1 cellular context compared by ENCODE assay signal in genomic region chr3:49786357-49787181, GRCh38.
TF ChIP-seq lines count a peak whose summit lies in the region.

IP6K1 (minus strand) TSS chr3:49786542; CDS start chr3:49748040, 38,502 bp downstream.

TF ChIP-seq in HepG2, 621 proteins besides CTCF, POLR2A, EP300 and RAD21 (continued from another document and continues in another):
- TF ChIP-seq HNF1A (IDR thresholded peaks at IDR 0.05; ENCODE audit: low read depth) (no peak), HNF1A (CRISPR knock-in tag; IDR thresholded peaks at IDR 0.05; ENCODE audit: borderline replicate concordance) (0 out of 2 replicates have a peak, but pooled peaks have one; percentile 27), ZBTB7A (CRISPR knock-in tag; IDR thresholded peaks at IDR 0.05) (peak; percentile 72), ZBTB49 (CRISPR knock-in tag; IDR thresholded peaks at IDR 0.05; ENCODE audit: borderline replicate concordance) (peak; percentile 32; the same call in 1 of the 2 replicates), ZNF737 (CRISPR knock-in tag; IDR thresholded peaks at IDR 0.05; ENCODE audit: borderline replicate concordance) (no peak), ZNF788 (CRISPR knock-in tag; IDR thresholded peaks at IDR 0.05; ENCODE audit: borderline replicate concordance) (0 out of 2 replicates have a peak, but pooled peaks have one; percentile 4), ZNF503 (CRISPR knock-in tag; IDR thresholded peaks at IDR 0.05) (peak; percentile 63; the same call in 1 of the 2 replicates), KMT2B (CRISPR knock-in tag; IDR thresholded peaks at IDR 0.05) (peak; percentile 71), FLYWCH1 (CRISPR knock-in tag; IDR thresholded peaks at IDR 0.05) (no peak), ZNF253 (CRISPR knock-in tag; IDR thresholded peaks at IDR 0.05; ENCODE audit: borderline replicate concordance) (peak; percentile 95; the same call in 1 of the 2 replicates), HIC2 (CRISPR knock-in tag; IDR thresholded peaks at IDR 0.05; ENCODE audit: low read depth) (no peak), NR2F6 (IDR thresholded peaks at IDR 0.05) (no peak; the same call in 1 of the 2 replicates), NR2F6 (CRISPR knock-in tag; IDR thresholded peaks at IDR 0.05) (peak; percentile 38; the same call in 1 of the 2 replicates), CEBPG (CRISPR knock-in tag; IDR thresholded peaks at IDR 0.05) (no peak), ZNF3 (CRISPR knock-in tag; IDR thresholded peaks at IDR 0.05) (no peak), WIZ (CRISPR knock-in tag; IDR thresholded peaks at IDR 0.05) (0 out of 2 replicates have a peak, but pooled peaks have one; percentile 5), ZNF709 (CRISPR knock-in tag; IDR thresholded peaks at IDR 0.05) (0 out of 2 replicates have a peak, but pooled peaks have one; percentile 50), ZNF605 (CRISPR knock-in tag; IDR thresholded peaks at IDR 0.05) (peak; percentile 58; the same call in 1 of the 2 replicates), SNAPC4 (CRISPR knock-in tag; IDR thresholded peaks at IDR 0.05) (peak; percentile 75; the same call in 1 of the 2 replicates), THAP7 (CRISPR knock-in tag; IDR thresholded peaks at IDR 0.05) (peak; percentile 43; the same call in 1 of the 2 replicates), RARA (CRISPR knock-in tag; IDR thresholded peaks at IDR 0.05) (0 out of 2 replicates have a peak, but pooled peaks have one; percentile 33), ZNF792 (CRISPR knock-in tag; IDR thresholded peaks at IDR 0.05) (peak; percentile 67; the same call in 1 of the 2 replicates), LCORL (IDR thresholded peaks at IDR 0.05) (no peak), LCORL (CRISPR knock-in tag; IDR thresholded peaks at IDR 0.05) (no peak), ZNF782 (CRISPR knock-in tag; IDR thresholded peaks at IDR 0.05; ENCODE audit: borderline replicate concordance) (no peak; the same call in 1 of the 2 replicates), NR3C1 (CRISPR knock-in tag; IDR thresholded peaks at IDR 0.05) (no peak), POLR2AphosphoS2 (IDR thresholded peaks at IDR 0.05; ENCODE audit: low read depth, low read length) (no peak), NPAS2 (CRISPR knock-in tag; IDR thresholded peaks at IDR 0.05; ENCODE audit: borderline replicate concordance) (no peak), TAF15 (IDR thresholded peaks at IDR 0.05; ENCODE audit: low read depth, low read length, poor library complexity, severe bottlenecking) (peak; percentile 50), ASH2L (IDR thresholded peaks at IDR 0.05; ENCODE audit: insufficient read length, low read depth, low read length) (peak; percentile 83), DPF2 (CRISPR knock-in tag; IDR thresholded peaks at IDR 0.05; ENCODE audit: borderline replicate concordance, low read depth) (no peak), ATF2 (CRISPR knock-in tag; IDR thresholded peaks at IDR 0.05) (peak; percentile 73; the same call in 1 of the 2 replicates), ETV5 (CRISPR knock-in tag; IDR thresholded peaks at IDR 0.05; ENCODE audit: borderline replicate concordance) (no peak; the same call in 1 of the 2 replicates), ZC3H13 (CRISPR knock-in tag; IDR thresholded peaks at IDR 0.05) (peak; percentile 70; the same call in 1 of the 2 replicates)
- TF ChIP-seq, protein P1, sequence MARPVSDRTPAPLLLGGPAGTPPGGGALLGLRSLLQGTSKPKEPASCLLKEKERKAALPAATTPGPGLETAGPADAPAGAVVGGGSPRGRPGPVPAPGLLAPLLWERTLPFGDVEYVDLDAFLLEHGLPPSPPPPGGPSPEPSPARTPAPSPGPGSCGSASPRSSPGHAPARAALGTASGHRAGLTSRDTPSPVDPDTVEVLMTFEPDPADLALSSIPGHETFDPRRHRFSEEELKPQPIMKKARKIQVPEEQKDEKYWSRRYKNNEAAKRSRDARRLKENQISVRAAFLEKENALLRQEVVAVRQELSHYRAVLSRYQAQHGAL (CRISPR knock-in tag; IDR thresholded peaks at IDR 0.05; ENCODE audit: not compliant biosample characterization) = no peak
- TF ChIP-seq, protein P2, sequence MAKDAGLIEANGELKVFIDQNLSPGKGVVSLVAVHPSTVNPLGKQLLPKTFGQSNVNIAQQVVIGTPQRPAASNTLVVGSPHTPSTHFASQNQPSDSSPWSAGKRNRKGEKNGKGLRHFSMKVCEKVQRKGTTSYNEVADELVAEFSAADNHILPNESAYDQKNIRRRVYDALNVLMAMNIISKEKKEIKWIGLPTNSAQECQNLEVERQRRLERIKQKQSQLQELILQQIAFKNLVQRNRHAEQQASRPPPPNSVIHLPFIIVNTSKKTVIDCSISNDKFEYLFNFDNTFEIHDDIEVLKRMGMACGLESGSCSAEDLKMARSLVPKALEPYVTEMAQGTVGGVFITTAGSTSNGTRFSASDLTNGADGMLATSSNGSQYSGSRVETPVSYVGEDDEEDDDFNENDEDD (CRISPR knock-in tag; IDR thresholded peaks at IDR 0.05; ENCODE audit: borderline replicate concordance) = peak; percentile 75
